In the genomic region with DNA sequence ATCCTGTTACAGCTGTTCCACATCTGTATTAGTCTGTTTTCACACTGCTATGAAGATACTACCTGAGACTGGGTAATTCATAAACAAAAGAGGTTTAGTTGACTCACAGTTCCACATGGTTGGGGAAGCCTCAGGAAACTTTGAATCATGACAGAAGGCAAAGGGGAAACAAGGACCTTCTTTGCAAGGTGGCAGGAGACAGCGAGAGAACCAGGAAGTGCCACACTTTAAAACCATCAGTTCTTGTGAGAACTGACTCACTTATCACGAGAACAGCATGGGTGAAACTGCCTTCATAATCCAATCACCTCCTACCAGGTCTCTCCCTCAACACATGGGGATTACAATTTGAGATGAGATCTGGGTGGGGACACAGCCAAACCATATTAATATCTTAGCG, we compare ENCODE assay signal across 22 cellular contexts.
DNase-seq lines count a peak whose midpoint lies in the region; ATAC-seq, FAIRE-seq and TF ChIP-seq lines count a peak whose summit lies in the region.
"Had no signal": no experiment of that assay in that cellular context is flagged by ENCODE, and none has a peak within 500 bp of the region (broad histone marks: within the 10 kb centered on the region; RNA-seq: fewer than 3 reads in every experiment).

No MANE protein-coding gene starts in this region.

- POLR2A ChIA-PET in HepG2 (lab: Yijun Ruan, JAX) = no interaction called here

- no TSS peak for BruUV-seq in HepG2 (replicated peaks; lab: Mats Ljungman, UMichigan)

- TF ChIP-seq EP300 in HepG2 (IDR thresholded peaks at IDR 0.05; ENCODE audit: low read depth in 2 of 2, low read length in 2 of 2) (no peak), HepG2 (CRISPR knock-in tag; IDR thresholded peaks at IDR 0.05; ENCODE audit: borderline replicate concordance) (no peak)

- TF ChIP-seq POLR2A in HepG2 (IDR thresholded peaks at IDR 0.05; ENCODE audit: insufficient read depth in 1 of 2, low read depth in 2 of 2, low read length in 2 of 2) (no peak), right lobe of liver (IDR thresholded peaks at IDR 0.05) (no peak), body of pancreas (IDR thresholded peaks at IDR 0.05) (no peak)

- ATAC-seq in HepG2 = no peak
- ATAC-seq in right lobe of liver = no peak
- peak; percentile 71 for ATAC-seq in esophagus mucosa
- ATAC-seq in body of pancreas = no peak
- ATAC-seq in left cardiac atrium = no peak
- ATAC-seq: GM23338, right cardiac atrium had no signal

- H3K27me3 ChIP-seq in HepG2 (ENCODE audit: control insufficient read depth in 1 of 2, insufficient read depth in 2 of 2, low read length in 2 of 2) (no peaks in the 10 kb centered on the region), right lobe of liver (no peaks in the 10 kb centered on the region), body of pancreas (no peaks in the 10 kb centered on the region)
- H3K27me3 ChIP-seq: Peyer's patch, SJCRH30, stomach, tibial artery had no signal

- H3K4me3 ChIP-seq in HepG2 (replicated peaks in 1 of 3; ENCODE audit: insufficient read depth in 1 of 3, low read depth in 2 of 3, low read length in 3 of 3) (no peak overlapping the region), right lobe of liver (no peak overlapping the region), body of pancreas (no peak overlapping the region)
- H3K4me3 ChIP-seq: esophagus squamous epithelium, GM23338, Peyer's patch, SJCRH30, stomach, tibial artery had no signal

- in situ Hi-C loops in HepG2 (cut with HindIII; ENCODE audit: extremely low pct_ligation_motif_present, low pct_unique_long_range_greater_than_20kb) = loop anchor here (5.0 kb wide), 1 partner anchor 95 kb away; no protein-coding TSS in a partner anchor

- no peak for DNase-seq in HepG2 (ENCODE audit: low spot score)
- DNase-seq in right lobe of liver = no peak
- peak; percentile 42 for DNase-seq in RCC 7860 (ENCODE audit: low spot score)
- no peak for DNase-seq in body of pancreas
- no peak for DNase-seq in left cardiac atrium
- no peak for DNase-seq in T-helper 9 cell
- DNase-seq: activated CD4-positive, alpha-beta T cell treated with anti-CD3 and anti-CD28 coated beads for 1 hour; CD8-positive, alpha-beta memory T cell; effector CD4-positive, alpha-beta T cell; esophagus squamous epithelium; GF-D8; HFFc6; NCI-H146; Peyer's patch; right cardiac atrium; SJCRH30; stimulated activated CD4-positive, alpha-beta T cell treated with anti-CD3 and anti-CD28 coated beads, Interleukin-4, amount 100 ng/mL, for 4 hours; stomach; tibial artery had no signal

- H3K4me1 ChIP-seq in HepG2 (ENCODE audit: insufficient read depth, low read length) (no peaks in the 10 kb centered on the region), right lobe of liver (no peaks in the 10 kb centered on the region), body of pancreas (no peaks in the 10 kb centered on the region)
- H3K4me1 ChIP-seq: parathyroid adenoma, Peyer's patch, SJCRH30, stomach, tibial artery had no signal

- no peak overlapping the region for H3K9ac ChIP-seq in HepG2 (ENCODE audit: insufficient read depth, low read depth, low read length)
- H3K9ac ChIP-seq: parathyroid adenoma had no signal

- WGBS in HepG2 (ENCODE audit: low lambda C conversion rate) = 14% methylated on average over 3 of the region's 3 CpGs
- WGBS in right lobe of liver (ENCODE audit: insufficient coverage, low coverage, low lambda C conversion rate, missing lambda C conversion rate) = 51% methylated on average over 3 of the region's 3 CpGs
- WGBS in body of pancreas, 2 donors = 47 to 50% methylated on average over 3 of the region's 3 CpGs

- CTCF ChIA-PET in HepG2 (lab: Yijun Ruan, JAX; ENCODE audit: low intra/inter-chr PET ratio, low total read pairs) = interaction anchor here (5.7 kb wide), 1 partner anchor 95 kb away, joined by 138 read pairs; no protein-coding TSS in a partner anchor

- TF ChIP-seq CTCF in HepG2 (CRISPR knock-in tag; IDR thresholded peaks at IDR 0.05) = no peak
- TF ChIP-seq CTCF in right lobe of liver (IDR thresholded peaks at IDR 0.05) = no peak
- TF ChIP-seq CTCF in body of pancreas (IDR thresholded peaks at IDR 0.05) = no peak

- intact Hi-C loops in HepG2 (cut with micrococcal nuclease; ENCODE audit: unreplicated experiment) = no loop called here
- intact Hi-C loops in right lobe of liver (cut with DNase I) = no loop called here
- intact Hi-C loops in body of pancreas (cut with DNase I) = no loop called here
- intact Hi-C loops in left cardiac atrium (cut with DNase I) = loop anchor here in 1 of 2 donors (5.0 kb wide), 1 partner anchor 100 kb away; no protein-coding TSS in a partner anchor

- H3K36me3 ChIP-seq in HepG2 (replicated peaks in 1 of 2; ENCODE audit: control insufficient read depth in 1 of 2, insufficient read depth in 2 of 2, low read length in 2 of 2) = no peaks in the 10 kb centered on the region
- no peaks in the 10 kb centered on the region for H3K36me3 ChIP-seq in right lobe of liver
- H3K36me3 ChIP-seq in body of pancreas (replicated peaks in 1 of 2; ENCODE audit: insufficient read depth in 1 of 2, low read depth in 2 of 2) = no peaks in the 10 kb centered on the region
- H3K36me3 ChIP-seq: esophagus squamous epithelium, Peyer's patch, SJCRH30, stomach, tibial artery had no signal

- no peak overlapping the region for H3K4me2 ChIP-seq in HepG2 (ENCODE audit: low read depth, low read length)
- H3K4me2 ChIP-seq: GM23338 had no signal

- H4K20me1 ChIP-seq in HepG2 (ENCODE audit: insufficient read depth, low read length) = no peaks in the 10 kb centered on the region

- H2AFZ ChIP-seq in HepG2 (ENCODE audit: low read length) = no peak overlapping the region
- H2AFZ ChIP-seq: GM23338, parathyroid adenoma had no signal

- H3K27ac ChIP-seq in HepG2 (ENCODE audit: extremely low read length, insufficient read depth, low read length) (no peak overlapping the region), right lobe of liver (no peak overlapping the region), body of pancreas (no peak overlapping the region)
- H3K27ac ChIP-seq: parathyroid adenoma, Peyer's patch, SJCRH30, stomach, tibial artery had no signal

- H3K9me3 ChIP-seq in HepG2 (ENCODE audit: low read length) = no peaks in the 10 kb centered on the region
- H3K9me3 ChIP-seq in right lobe of liver = no peaks in the 10 kb centered on the region
- no peaks in the 10 kb centered on the region for H3K9me3 ChIP-seq in body of pancreas
- H3K9me3 ChIP-seq: esophagus squamous epithelium, Peyer's patch, SJCRH30, stomach, tibial artery had no signal

- no peak for TF ChIP-seq RAD21 in HepG2 (CRISPR knock-in tag; IDR thresholded peaks at IDR 0.05)

- FAIRE-seq in HepG2 (lab: Jason Lieb, UNC) = no peak
- FAIRE-seq in RCC 7860 (lab: Jason Lieb, UNC) = peak; percentile 38

- no peaks in the 10 kb centered on the region for H3K79me2 ChIP-seq in HepG2 (ENCODE audit: insufficient read depth, low read length)
- H3K79me2 ChIP-seq: parathyroid adenoma had no signal

TF ChIP-seq in HepG2, 621 proteins besides CTCF, POLR2A, EP300 and RAD21:
- TF ChIP-seq CHD2 (IDR thresholded peaks at IDR 0.05; ENCODE audit: low read depth, low read length) = 0 out of 2 replicates have a peak, but pooled peaks have one; percentile 19
- no peak for TF ChIP-seq ZNF607 (CRISPR knock-in tag; IDR thresholded peaks at IDR 0.05; ENCODE audit: borderline replicate concordance)
- TF ChIP-seq ZNF747 (CRISPR knock-in tag; IDR thresholded peaks at IDR 0.05; ENCODE audit: borderline replicate concordance) = no peak
- TF ChIP-seq, protein P1, sequence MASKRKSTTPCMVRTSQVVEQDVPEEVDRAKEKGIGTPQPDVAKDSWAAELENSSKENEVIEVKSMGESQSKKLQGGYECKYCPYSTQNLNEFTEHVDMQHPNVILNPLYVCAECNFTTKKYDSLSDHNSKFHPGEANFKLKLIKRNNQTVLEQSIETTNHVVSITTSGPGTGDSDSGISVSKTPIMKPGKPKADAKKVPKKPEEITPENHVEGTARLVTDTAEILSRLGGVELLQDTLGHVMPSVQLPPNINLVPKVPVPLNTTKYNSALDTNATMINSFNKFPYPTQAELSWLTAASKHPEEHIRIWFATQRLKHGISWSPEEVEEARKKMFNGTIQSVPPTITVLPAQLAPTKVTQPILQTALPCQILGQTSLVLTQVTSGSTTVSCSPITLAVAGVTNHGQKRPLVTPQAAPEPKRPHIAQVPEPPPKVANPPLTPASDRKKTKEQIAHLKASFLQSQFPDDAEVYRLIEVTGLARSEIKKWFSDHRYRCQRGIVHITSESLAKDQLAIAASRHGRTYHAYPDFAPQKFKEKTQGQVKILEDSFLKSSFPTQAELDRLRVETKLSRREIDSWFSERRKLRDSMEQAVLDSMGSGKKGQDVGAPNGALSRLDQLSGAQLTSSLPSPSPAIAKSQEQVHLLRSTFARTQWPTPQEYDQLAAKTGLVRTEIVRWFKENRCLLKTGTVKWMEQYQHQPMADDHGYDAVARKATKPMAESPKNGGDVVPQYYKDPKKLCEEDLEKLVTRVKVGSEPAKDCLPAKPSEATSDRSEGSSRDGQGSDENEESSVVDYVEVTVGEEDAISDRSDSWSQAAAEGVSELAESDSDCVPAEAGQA (IDR thresholded peaks at IDR 0.05; ENCODE audit: low read depth) = no peak
- TF ChIP-seq, protein P1 (CRISPR knock-in tag; IDR thresholded peaks at IDR 0.05; ENCODE audit: borderline replicate concordance) = no peak
